In genomic region chr19:45091031-45091918, GRCh38 we compare ENCODE assay signal across 8 cellular contexts. TPM values are rescaled to one million over a fixed set of nuclear protein-coding genes. Genes with fewer than 3 reads are reported as not detected.
A peak's percentile ranks its signal among the peaks of the same experiment; 100 is the strongest.
DNase-seq lines count a peak whose midpoint lies in the region; ATAC-seq and TF ChIP-seq lines count a peak whose summit lies in the region.

No MANE protein-coding gene starts in this region.

- TF ChIP-seq POLR2A in Peyer's patch (IDR thresholded peaks at IDR 0.05), result peak; percentile 52 to 65

- H3K9me3 ChIP-seq in HUES64 (ENCODE audit: insufficient read depth, low read depth, low read length) (no peaks in the 10 kb centered on the region), Peyer's patch (no peaks in the 10 kb centered on the region), fibroblast of lung (ENCODE audit: control insufficient read depth, insufficient read depth, low read depth, low read length) (no peaks in the 10 kb centered on the region)

- H3K36me3 ChIP-seq in HUES64 (ENCODE audit: insufficient read depth, low read length) (peaks cover 34% of the 10 kb centered on the region), Peyer's patch (peaks cover 0 to 6% (median 0%) of the 10 kb centered on the region in 3 donors), fibroblast of lung (ENCODE audit: control insufficient read depth, insufficient read depth, low read length) (peaks cover 9% of the 10 kb centered on the region)

- H3K4me1 ChIP-seq in HUES64 (ENCODE audit: insufficient read depth, low read length), result peaks cover 4% of the 10 kb centered on the region
- H3K4me1 ChIP-seq in Peyer's patch, result peaks cover 0 to 55% (median 14%) of the 10 kb centered on the region in 4 donors
- peaks cover 20% of the 10 kb centered on the region for H3K4me1 ChIP-seq in fibroblast of lung (ENCODE audit: control insufficient read depth, extremely low read depth, insufficient read depth, low read length)

- H3K4me2 ChIP-seq in fibroblast of lung (ENCODE audit: extremely low read depth, insufficient read depth, low read length), result peak overlapping the region; percentile 99

- WGBS in HUES64, result 34% methylated on average over 64 of the region's 64 CpGs

- H3K4me3 Mint-ChIP-seq in activated T-helper 2 cell treated with anti-CD3 and anti-CD28 coated beads, Interferon-gamma antibody, Interleukin-2, Interleukin-4, amounts not matched to agents 10 μg/mL and 5 μg/mL and 100 μg/mL, durations not matched to agents 14 hours and 24 hours and 36 hours (ENCODE audit: low read depth), result peak overlapping the region; percentile 86
- H3K4me3 Mint-ChIP-seq in naive B cell, result peak overlapping the region; percentile 95 to 99 (median 98)

- H3K27ac Mint-ChIP-seq in activated T-helper 2 cell treated with anti-CD3 and anti-CD28 coated beads, Interferon-gamma antibody, Interleukin-2, Interleukin-4, amounts not matched to agents 10 μg/mL and 5 μg/mL and 100 μg/mL, durations not matched to agents 14 hours and 24 hours and 36 hours, result peak overlapping the region; percentile 97
- peak overlapping the region; percentile 98 to 99 (median 98) for H3K27ac Mint-ChIP-seq in naive B cell

- H3K27ac ChIP-seq in HUES64 (ENCODE audit: low read depth, low read length) (peak overlapping the region; percentile 71), Peyer's patch (peak overlapping the region; percentile 78 to 91 (median 84)), fibroblast of lung (ENCODE audit: insufficient read depth, low read length) (peak overlapping the region; percentile 92)

- H3K36me3 Mint-ChIP-seq in activated T-helper 2 cell treated with anti-CD3 and anti-CD28 coated beads, Interferon-gamma antibody, Interleukin-2, Interleukin-4, amounts not matched to agents 10 μg/mL and 5 μg/mL and 100 μg/mL, durations not matched to agents 14 hours and 24 hours and 36 hours (ENCODE audit: low read depth), result peaks cover 54% of the 10 kb centered on the region
- peaks cover 0 to 7% of the 10 kb centered on the region in 2 donors for H3K36me3 Mint-ChIP-seq in naive B cell

- H3K27me3 Mint-ChIP-seq in activated T-helper 2 cell treated with anti-CD3 and anti-CD28 coated beads, Interferon-gamma antibody, Interleukin-2, Interleukin-4, amounts not matched to agents 10 μg/mL and 5 μg/mL and 100 μg/mL, durations not matched to agents 14 hours and 24 hours and 36 hours (ENCODE audit: low read depth), result no peaks in the 10 kb centered on the region
- no peaks in the 10 kb centered on the region for H3K27me3 Mint-ChIP-seq in naive B cell

- intact Hi-C loops in activated T-helper 2 cell treated with anti-CD3 and anti-CD28 coated beads, Interferon-gamma antibody, Interleukin-2, Interleukin-4, amounts not matched to agents 10 μg/mL and 5 μg/mL and 100 μg/mL, durations not matched to agents 14 hours and 24 hours and 36 hours (cut with micrococcal nuclease), result loop anchor here (1.0 to 5.0 kb wide), 3 partner anchors 12 to 376 kb away; partner anchors contain the start of genes FOSB, GEMIN7, POLR1G and PPP1R13L

- H4K20me1 ChIP-seq in fibroblast of lung (ENCODE audit: control insufficient read depth, extremely low read depth, insufficient read depth, low read length), result no peaks in the 10 kb centered on the region

- H3K79me2 ChIP-seq in fibroblast of lung (ENCODE audit: control insufficient read depth, insufficient read depth, low read length), result peaks cover 35% of the 10 kb centered on the region

- ATAC-seq in GM21367 (IDR thresholded peaks at IDR 0.05; ENCODE audit: unreplicated experiment) (peak; percentile 36), naive B cell (ENCODE audit: low read depth in 2 of 2) (peak; percentile 76 to 78)

- peaks cover 37% of the 10 kb centered on the region for H3K4me1 Mint-ChIP-seq in activated T-helper 2 cell treated with anti-CD3 and anti-CD28 coated beads, Interferon-gamma antibody, Interleukin-2, Interleukin-4, amounts not matched to agents 10 μg/mL and 5 μg/mL and 100 μg/mL, durations not matched to agents 14 hours and 24 hours and 36 hours (ENCODE audit: low read depth)
- H3K4me1 Mint-ChIP-seq in naive B cell, result peaks cover 51 to 74% (median 53%) of the 10 kb centered on the region in 3 donors

- no peaks in the 10 kb centered on the region for H3K9me3 Mint-ChIP-seq in activated T-helper 2 cell treated with anti-CD3 and anti-CD28 coated beads, Interferon-gamma antibody, Interleukin-2, Interleukin-4, amounts not matched to agents 10 μg/mL and 5 μg/mL and 100 μg/mL, durations not matched to agents 14 hours and 24 hours and 36 hours
- H3K9me3 Mint-ChIP-seq in naive B cell, result peaks cover 0 to 2% (median 0%) of the 10 kb centered on the region in 7 donors

- TF ChIP-seq CTCF in Peyer's patch (IDR thresholded peaks at IDR 0.05), result no peak
- no peak for TF ChIP-seq CTCF in fibroblast of lung (conservative IDR thresholded peaks at IDR 0.05 in 1 of 2, IDR thresholded peaks at IDR 0.05 in 1 of 2; ENCODE audit: low read depth in 1 of 2, low read length in 2 of 2)

- peak; percentile 99 for DNase-seq in COR-L47 (lab: John Stamatoyannopoulos, UW)
- DNase-seq in Peyer's patch, result peak; percentile 96 to 99 (median 99)
- peak; percentile 96 for DNase-seq in activated T-helper 2 cell treated with anti-CD3 and anti-CD28 coated beads, Interferon-gamma antibody, Interleukin-2, Interleukin-4, amounts not matched to agents 10 μg/mL and 5 μg/mL and 100 μg/mL, durations not matched to agents 14 hours and 24 hours and 36 hours (ENCODE audit: low spot score)
- peak; percentile 98 to 99 for DNase-seq in fibroblast of lung (ENCODE audit: low read depth in 2 of 2)
- DNase-seq in naive B cell, result peak; percentile 97
- DNase-seq in stimulated activated CD8-positive, alpha-beta memory T cell treated with anti-CD3 and anti-CD28 coated beads, Interleukin-7, amount 100 ng/mL, for 48 hours (ENCODE audit: extremely low read depth in 1 of 2, low read depth in 1 of 2), result peak; percentile 88 to 94

- H3K9ac ChIP-seq in HUES64 (ENCODE audit: low read depth, low read length) (peak overlapping the region; percentile 56), fibroblast of lung (ENCODE audit: insufficient read depth, low read length) (peak overlapping the region; percentile 61)

- H2AFZ ChIP-seq in fibroblast of lung (ENCODE audit: low read length), result peak overlapping the region; percentile 70

- H3K4me3 ChIP-seq in HUES64 (ENCODE audit: low read length) (peak overlapping the region; percentile 94), Peyer's patch (peak overlapping the region; percentile 94 to 100 (median 98)), fibroblast of lung (replicated peaks in 1 of 4; ENCODE audit: control extremely low read depth in 1 of 4, insufficient read depth in 1 of 4, low read depth in 3 of 4, low read length in 4 of 4) (peak overlapping the region; percentile 56 to 94 (median 72))

- H3K27me3 ChIP-seq in HUES64 (ENCODE audit: insufficient read depth, low read length) (no peaks in the 10 kb centered on the region), Peyer's patch (no peaks in the 10 kb centered on the region), fibroblast of lung (ENCODE audit: control insufficient read depth, insufficient read depth, low read length) (no peaks in the 10 kb centered on the region)

RNA-seq across cellular contexts. Expression of gene PPP1R37, which starts 1.7 kb away (rescaled TPM):
- polyA plus RNA-seq in HUES64 (2013, experiment 1 of 2), result 16.3 TPM
- polyA plus RNA-seq in HUES64 (2013, experiment 2 of 2), result 14.6 TPM
- total RNA-seq in Peyer's patch (10 to 100 TPM; 41.8 to 75.1 (median 54.2) TPM), fibroblast of lung (34.4 and 36.0 TPM in 2 replicates)
- total RNA-seq in activated T-helper 2 cell treated with anti-CD3 and anti-CD28 coated beads, Interferon-gamma antibody, Interleukin-2, Interleukin-4, amounts not matched to agents 10 μg/mL and 5 μg/mL and 100 μg/mL, durations not matched to agents 14 hours and 24 hours and 36 hours, result 15.7 and 18.4 TPM in 2 replicates
- polyA plus RNA-seq in fibroblast of lung (11.3 and 12.3 TPM in 2 replicates), naive B cell (ENCODE audit: low read depth in 6 of 6) (1 to 10 TPM in 1 of 6 donors, under 1 TPM in 4, not detected in 1; 0.20 to 1.4 (median 0.32) TPM)
- polyA plus RNA-seq in fibroblast of lung (2012), result 20.1 and 25.3 TPM in 2 replicates
- 14.0 and 19.4 TPM in 2 replicates for polyA minus RNA-seq in fibroblast of lung (ENCODE audit: low replicate concordance)

RNA-seq across cellular contexts. Expression of gene GEMIN7, which starts 12.2 kb away (rescaled TPM):
- polyA plus RNA-seq in HUES64 (2013, experiment 1 of 2), result 42.7 TPM
- polyA plus RNA-seq in HUES64 (2013, experiment 2 of 2), result 45.1 TPM
- total RNA-seq in Peyer's patch (10 to 100 TPM in 3 of 4 donors, not detected in 1; 28.7 to 34.2 (median 29.6) TPM), fibroblast of lung (12.3 and 15.7 TPM in 2 replicates)
- total RNA-seq in activated T-helper 2 cell treated with anti-CD3 and anti-CD28 coated beads, Interferon-gamma antibody, Interleukin-2, Interleukin-4, amounts not matched to agents 10 μg/mL and 5 μg/mL and 100 μg/mL, durations not matched to agents 14 hours and 24 hours and 36 hours, result 44.9 and 49.4 TPM in 2 replicates
- polyA plus RNA-seq in fibroblast of lung (18.0 and 19.0 TPM in 2 replicates), naive B cell (ENCODE audit: low read depth in 6 of 6) (100 to 1,000 TPM in 4 of 6 donors, 10 to 100 TPM in 2; 86.8 to 138 (median 102) TPM)
- 24.7 and 31.4 TPM in 2 replicates for polyA plus RNA-seq in fibroblast of lung (2012)
- polyA minus RNA-seq in fibroblast of lung (ENCODE audit: low replicate concordance), result 4.3 and 17.5 TPM in 2 replicates

RNA-seq across cellular contexts. Expression of gene ZNF296, which starts 15.0 kb away (rescaled TPM):
- polyA plus RNA-seq in HUES64 (2013, experiment 1 of 2), result 5.6 TPM
- polyA plus RNA-seq in HUES64 (2013, experiment 2 of 2), result 5.3 TPM
- total RNA-seq in Peyer's patch (1 to 10 TPM in 3 of 4 donors, not detected in 1; 2.1 to 5.5 (median 5.4) TPM), fibroblast of lung (not detected in 2 replicates)
- total RNA-seq in activated T-helper 2 cell treated with anti-CD3 and anti-CD28 coated beads, Interferon-gamma antibody, Interleukin-2, Interleukin-4, amounts not matched to agents 10 μg/mL and 5 μg/mL and 100 μg/mL, durations not matched to agents 14 hours and 24 hours and 36 hours, result 3.9 and 5.8 TPM in 2 replicates
- polyA plus RNA-seq in fibroblast of lung (0.03 and 0.08 TPM in 2 replicates), naive B cell (ENCODE audit: low read depth in 6 of 6) (10 to 100 TPM in 5 of 6 donors, 1 to 10 TPM in 1; 7.2 to 35.9 (median 13.7) TPM)
- polyA plus RNA-seq in fibroblast of lung (2012), result 0.23 and 0.58 TPM in 2 replicates
- 0.19 and 0.24 TPM in 2 replicates for polyA minus RNA-seq in fibroblast of lung (ENCODE audit: low replicate concordance)

RNA-seq across cellular contexts. Expression of gene CLASRP, which starts 52.4 kb away (rescaled TPM):
- polyA plus RNA-seq in HUES64 (2013, experiment 1 of 2), result 37.6 TPM
- 32.8 TPM for polyA plus RNA-seq in HUES64 (2013, experiment 2 of 2)
- total RNA-seq in Peyer's patch (100 to 1,000 TPM in 3 of 4 donors, 10 to 100 TPM in 1; 94.2 to 310 (median 147) TPM), fibroblast of lung (12.1 and 15.7 TPM in 2 replicates)
- 102 and 105 TPM in 2 replicates for total RNA-seq in activated T-helper 2 cell treated with anti-CD3 and anti-CD28 coated beads, Interferon-gamma antibody, Interleukin-2, Interleukin-4, amounts not matched to agents 10 μg/mL and 5 μg/mL and 100 μg/mL, durations not matched to agents 14 hours and 24 hours and 36 hours
- polyA plus RNA-seq in fibroblast of lung (12.1 and 17.9 TPM in 2 replicates), naive B cell (ENCODE audit: low read depth in 6 of 6) (10 to 100 TPM in 2 of 6 donors, 1 to 10 TPM in 4; 6.5 to 30.2 (median 9.7) TPM)
- 32.3 and 34.1 TPM in 2 replicates for polyA plus RNA-seq in fibroblast of lung (2012)
- polyA minus RNA-seq in fibroblast of lung (ENCODE audit: low replicate concordance), result 25.2 and 25.9 TPM in 2 replicates

Comparison
In these comparisons a context has a peak if more than half of its experiments do, and no peak if none do; other contexts are left out.
1. Peak in every context shown above with its lines: DNase-seq, ATAC-seq, H3K4me3 ChIP-seq and H3K27ac ChIP-seq.